9 cellular contexts compared by ENCODE assay signal in the genomic region with DNA sequence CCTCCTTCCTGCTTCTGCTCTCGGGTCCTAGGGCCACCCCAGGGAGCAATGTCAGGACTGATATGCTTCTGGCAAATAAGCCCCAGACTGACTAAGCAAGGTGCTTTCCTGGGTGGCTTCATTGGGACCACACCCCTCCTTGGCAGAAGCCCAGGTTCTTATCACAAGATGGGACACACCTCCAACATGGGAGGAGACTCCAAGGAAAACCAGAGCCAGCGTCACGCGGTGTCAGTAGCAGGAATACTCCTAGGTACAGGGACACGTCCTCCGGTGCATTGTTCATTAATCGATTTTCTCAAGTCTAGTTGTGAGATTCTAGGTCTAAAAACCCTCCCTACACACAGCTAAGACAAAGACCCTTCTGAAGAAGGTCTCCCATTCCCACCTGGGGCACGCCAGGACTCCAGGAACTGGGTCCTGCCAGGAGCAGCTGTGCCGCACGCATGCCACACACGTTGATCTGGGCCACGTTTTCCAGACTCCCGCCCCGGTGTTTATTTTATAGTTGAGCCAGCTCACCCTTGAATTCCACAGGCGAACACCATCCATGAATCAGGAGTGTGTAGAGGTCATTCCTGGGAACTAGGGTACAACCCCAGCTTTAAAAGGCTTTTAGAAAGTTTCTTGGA. TPM values are rescaled to one million over a fixed set of nuclear protein-coding genes. Genes with fewer than 3 reads are reported as not detected.
DNase-seq lines count a peak whose midpoint lies in the region; ATAC-seq and TF ChIP-seq lines count a peak whose summit lies in the region.
"Had no signal": no experiment of that assay in that cellular context is flagged by ENCODE, and none has a peak within 500 bp of the region (broad histone marks: within the 10 kb centered on the region; RNA-seq: fewer than 3 reads in every experiment).

No MANE protein-coding gene starts in this region.

- intact Hi-C loops in spleen (cut with DNase I; ENCODE audit: low total_unique reads), result no loop called here
- intact Hi-C loops in OCI-LY7 (cut with micrococcal nuclease; ENCODE audit: unreplicated experiment), result no loop called here

- 72 to 77% (median 76%) methylated on average over 15 of the region's 15 CpGs for WGBS in spleen, 5 donors

- H3K4me2 ChIP-seq in OCI-LY7 (ENCODE audit: low read length), result no peak overlapping the region

- H2AFZ ChIP-seq in OCI-LY7 (ENCODE audit: low read length), result no peak overlapping the region

- TF ChIP-seq CTCF in fibroblast of the aortic adventitia (IDR thresholded peaks at IDR 0.05; ENCODE audit: insufficient read depth, low read length) (no peak), spleen (IDR thresholded peaks at IDR 0.05 in 8 of 11, conservative IDR thresholded peaks at IDR 0.05 in 3 of 11) (no peak), OCI-LY7 (conservative IDR thresholded peaks at IDR 0.05; ENCODE audit: low read length) (no peak)

- no peaks in the 10 kb centered on the region for H3K9me3 ChIP-seq in spleen
- H3K9me3 ChIP-seq in OCI-LY7 (ENCODE audit: low read length), result no peaks in the 10 kb centered on the region

- no peaks in the 10 kb centered on the region for H3K36me3 ChIP-seq in spleen
- H3K36me3 ChIP-seq in OCI-LY7 (ENCODE audit: insufficient read depth, low read length), result no peaks in the 10 kb centered on the region

- DNase-seq in HCEC 1CT (peak; percentile 82), OCI-M1 (lab: John Stamatoyannopoulos, UW) (peak; percentile 17), fibroblast of the aortic adventitia (ENCODE audit: low read depth) (peak; percentile 68), spleen (peak; percentile 36), OCI-LY7 (ENCODE audit: low spot score) (no peak)
- DNase-seq in activated CD4-positive, alpha-beta T cell treated with anti-CD3 and anti-CD28 coated beads, Interleukin-2, amount 50 U/mL, for 4 hours, result no peak

- H3K79me2 ChIP-seq in OCI-LY7 (ENCODE audit: insufficient read depth, low read depth, low read length), result no peaks in the 10 kb centered on the region

- no peaks in the 10 kb centered on the region for H4K20me1 ChIP-seq in OCI-LY7 (ENCODE audit: insufficient read depth, low read length)

- no TSS peak for BruUV-seq in OCI-LY7 (replicated peaks; lab: Mats Ljungman, UMichigan)

- POLR2A ChIA-PET in OCI-LY7 (lab: Charles Lee), result no interaction called here

- CTCF ChIA-PET in OCI-LY7 (lab: Charles Lee; ENCODE audit: unreplicated experiment), result no interaction called here

- peaks cover 0 to 9% (median 0%) of the 10 kb centered on the region in 6 donors for H3K4me1 ChIP-seq in spleen
- H3K4me1 ChIP-seq in OCI-LY7 (ENCODE audit: insufficient read depth, low read length, poor library complexity, severe bottlenecking), result no peaks in the 10 kb centered on the region

- TF ChIP-seq POLR2A in spleen (IDR thresholded peaks at IDR 0.05), result no peak

- no peak overlapping the region for H3K27ac ChIP-seq in spleen
- no peak overlapping the region for H3K27ac ChIP-seq in OCI-LY7 (ENCODE audit: low read depth, low read length, poor library complexity, severe bottlenecking)

- peaks cover 0 to 11% (median 0%) of the 10 kb centered on the region in 7 donors for H3K27me3 ChIP-seq in spleen (replicated peaks in 1 of 7)

- ATAC-seq in HG03354 (IDR thresholded peaks at IDR 0.05; ENCODE audit: poor library complexity, severe bottlenecking, unreplicated experiment), result no peak
- ATAC-seq in GM18502 (IDR thresholded peaks at IDR 0.05; ENCODE audit: poor library complexity, unreplicated experiment), result no peak

- H3K9me2 ChIP-seq in OCI-LY7 (ENCODE audit: insufficient read depth, low read length), result no peaks in the 10 kb centered on the region

- H3K4me3 ChIP-seq in fibroblast of the aortic adventitia (ENCODE audit: low read depth, low read length), result no peak overlapping the region
- H3K4me3 ChIP-seq in spleen, result no peak overlapping the region
- no peak overlapping the region for H3K4me3 ChIP-seq in OCI-LY7 (ENCODE audit: low read depth, low read length, poor library complexity, severe bottlenecking)

RNA-seq across cellular contexts. Expression of a gene that starts 30.8 kb away (rescaled TPM):
- total RNA-seq in fibroblast of the aortic adventitia (ENCODE audit: low replicate concordance) (not detected in 2 replicates), spleen (1 to 10 TPM in 1 of 7 donors, under 1 TPM in 6; 0.32 to 2.6 (median 0.64) TPM), OCI-LY7 (2022) (4.6 and 4.7 TPM in 2 replicates)
- under 1 TPM; 0.23 to 0.61 (median 0.41) TPM for polyA plus RNA-seq in spleen
- 0.73 TPM in 1 of 2 replicates, not detected in the other for total RNA-seq in OCI-LY7 (2014; rRNA removed; shearing (Covaris generic))
- total RNA-seq: skeletal muscle tissue had no signal

RNA-seq across cellular contexts. Expression of a gene that starts 43.1 kb away (rescaled TPM):
- 6.3 and 10.8 TPM in 2 replicates for total RNA-seq in fibroblast of the aortic adventitia (ENCODE audit: low replicate concordance)
- 10 to 100 TPM; 45.1 to 69.6 (median 52.7) TPM for total RNA-seq in spleen
- polyA plus RNA-seq in spleen, result 10 to 100 TPM; 21.4 to 39.0 (median 32.1) TPM
- total RNA-seq in OCI-LY7 (2014; rRNA removed; shearing (Covaris generic)), result 7.3 and 8.0 TPM in 2 replicates
- total RNA-seq in OCI-LY7 (2022), result 8.3 and 9.0 TPM in 2 replicates

Comparison
In these comparisons a context has a peak if more than half of its experiments do, and no peak if none do; other contexts are left out.
1. DNase-seq: peak in HCEC 1CT (single experiment), OCI-M1 (single experiment), fibroblast of the aortic adventitia (single experiment) and spleen (single experiment); none in OCI-LY7 (single experiment) and activated CD4-positive, alpha-beta T cell treated with anti-CD3 and anti-CD28 coated beads, Interleukin-2, amount 50 U/mL, for 4 hours (0 of 2).